ENCODE assay signal across 1 cellular context in genomic region chr17:75849724-75850123, GRCh38.
TF ChIP-seq lines count a peak whose summit lies in the region.

No MANE protein-coding gene starts in this region.

TF ChIP-seq in HepG2, 621 proteins besides CTCF, POLR2A, EP300 and RAD21 (continues in another document):
- TF ChIP-seq NRL (CRISPR knock-in tag; IDR thresholded peaks at IDR 0.05; ENCODE audit: borderline replicate concordance), result no peak
- TF ChIP-seq SAFB2 (CRISPR knock-in tag; IDR thresholded peaks at IDR 0.05; ENCODE audit: borderline replicate concordance, low read depth), result 0 out of 2 replicates have a peak, but pooled peaks have one; percentile 49
- no peak for TF ChIP-seq ZNF788 (CRISPR knock-in tag; IDR thresholded peaks at IDR 0.05; ENCODE audit: borderline replicate concordance)
- no peak for TF ChIP-seq RORA (CRISPR knock-in tag; IDR thresholded peaks at IDR 0.05)
- TF ChIP-seq JUNB (CRISPR knock-in tag; IDR thresholded peaks at IDR 0.05; ENCODE audit: borderline replicate concordance), result no peak
- no peak for TF ChIP-seq ZNF614 (CRISPR knock-in tag; IDR thresholded peaks at IDR 0.05; ENCODE audit: borderline replicate concordance)
- TF ChIP-seq, protein P1, sequence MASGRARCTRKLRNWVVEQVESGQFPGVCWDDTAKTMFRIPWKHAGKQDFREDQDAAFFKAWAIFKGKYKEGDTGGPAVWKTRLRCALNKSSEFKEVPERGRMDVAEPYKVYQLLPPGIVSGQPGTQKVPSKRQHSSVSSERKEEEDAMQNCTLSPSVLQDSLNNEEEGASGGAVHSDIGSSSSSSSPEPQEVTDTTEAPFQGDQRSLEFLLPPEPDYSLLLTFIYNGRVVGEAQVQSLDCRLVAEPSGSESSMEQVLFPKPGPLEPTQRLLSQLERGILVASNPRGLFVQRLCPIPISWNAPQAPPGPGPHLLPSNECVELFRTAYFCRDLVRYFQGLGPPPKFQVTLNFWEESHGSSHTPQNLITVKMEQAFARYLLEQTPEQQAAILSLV (CRISPR knock-in tag; IDR thresholded peaks at IDR 0.05; ENCODE audit: borderline replicate concordance), result no peak
- TF ChIP-seq ZNF616 (CRISPR knock-in tag; IDR thresholded peaks at IDR 0.05; ENCODE audit: low read depth), result no peak
- no peak for TF ChIP-seq ZNF326 (CRISPR knock-in tag; IDR thresholded peaks at IDR 0.05; ENCODE audit: borderline replicate concordance)
- TF ChIP-seq ZNF275 (CRISPR knock-in tag; IDR thresholded peaks at IDR 0.05; ENCODE audit: borderline replicate concordance), result no peak
- TF ChIP-seq, protein P2, sequence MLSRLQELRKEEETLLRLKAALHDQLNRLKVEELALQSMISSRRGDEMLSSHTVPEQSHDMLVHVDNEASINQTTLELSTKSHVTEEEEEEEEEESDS (CRISPR knock-in tag; IDR thresholded peaks at IDR 0.05; ENCODE audit: borderline replicate concordance), result no peak
- no peak for TF ChIP-seq RXRB (CRISPR knock-in tag; IDR thresholded peaks at IDR 0.05; ENCODE audit: borderline replicate concordance)
- TF ChIP-seq KDM5A (IDR thresholded peaks at IDR 0.05; ENCODE audit: borderline replicate concordance, low read length), result no peak
- TF ChIP-seq, protein P3, sequence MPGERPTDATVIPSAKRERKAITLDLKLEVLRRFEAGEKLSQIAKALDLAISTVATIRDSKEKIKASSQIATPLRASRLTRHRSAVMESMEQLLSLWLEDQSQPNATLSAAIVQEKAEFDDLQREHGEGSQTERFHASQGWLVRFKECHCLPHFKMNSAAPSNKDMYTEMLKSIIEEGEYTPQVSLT (CRISPR knock-in tag; IDR thresholded peaks at IDR 0.05; ENCODE audit: borderline replicate concordance, low read depth), result no peak
- TF ChIP-seq, protein P4, sequence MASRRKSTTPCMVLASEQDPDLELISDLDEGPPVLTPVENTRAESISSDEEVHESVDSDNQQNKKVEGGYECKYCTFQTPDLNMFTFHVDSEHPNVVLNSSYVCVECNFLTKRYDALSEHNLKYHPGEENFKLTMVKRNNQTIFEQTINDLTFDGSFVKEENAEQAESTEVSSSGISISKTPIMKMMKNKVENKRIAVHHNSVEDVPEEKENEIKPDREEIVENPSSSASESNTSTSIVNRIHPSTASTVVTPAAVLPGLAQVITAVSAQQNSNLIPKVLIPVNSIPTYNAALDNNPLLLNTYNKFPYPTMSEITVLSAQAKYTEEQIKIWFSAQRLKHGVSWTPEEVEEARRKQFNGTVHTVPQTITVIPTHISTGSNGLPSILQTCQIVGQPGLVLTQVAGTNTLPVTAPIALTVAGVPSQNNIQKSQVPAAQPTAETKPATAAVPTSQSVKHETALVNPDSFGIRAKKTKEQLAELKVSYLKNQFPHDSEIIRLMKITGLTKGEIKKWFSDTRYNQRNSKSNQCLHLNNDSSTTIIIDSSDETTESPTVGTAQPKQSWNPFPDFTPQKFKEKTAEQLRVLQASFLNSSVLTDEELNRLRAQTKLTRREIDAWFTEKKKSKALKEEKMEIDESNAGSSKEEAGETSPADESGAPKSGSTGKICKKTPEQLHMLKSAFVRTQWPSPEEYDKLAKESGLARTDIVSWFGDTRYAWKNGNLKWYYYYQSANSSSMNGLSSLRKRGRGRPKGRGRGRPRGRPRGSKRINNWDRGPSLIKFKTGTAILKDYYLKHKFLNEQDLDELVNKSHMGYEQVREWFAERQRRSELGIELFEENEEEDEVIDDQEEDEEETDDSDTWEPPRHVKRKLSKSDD (CRISPR knock-in tag; IDR thresholded peaks at IDR 0.05; ENCODE audit: low read depth), result no peak
- TF ChIP-seq ZMYM4 (CRISPR knock-in tag; IDR thresholded peaks at IDR 0.05), result no peak
- TF ChIP-seq ZNF343 (CRISPR knock-in tag; IDR thresholded peaks at IDR 0.05), result 0 out of 2 replicates have a peak, but pooled peaks have one; percentile 28
- TF ChIP-seq, protein P5, sequence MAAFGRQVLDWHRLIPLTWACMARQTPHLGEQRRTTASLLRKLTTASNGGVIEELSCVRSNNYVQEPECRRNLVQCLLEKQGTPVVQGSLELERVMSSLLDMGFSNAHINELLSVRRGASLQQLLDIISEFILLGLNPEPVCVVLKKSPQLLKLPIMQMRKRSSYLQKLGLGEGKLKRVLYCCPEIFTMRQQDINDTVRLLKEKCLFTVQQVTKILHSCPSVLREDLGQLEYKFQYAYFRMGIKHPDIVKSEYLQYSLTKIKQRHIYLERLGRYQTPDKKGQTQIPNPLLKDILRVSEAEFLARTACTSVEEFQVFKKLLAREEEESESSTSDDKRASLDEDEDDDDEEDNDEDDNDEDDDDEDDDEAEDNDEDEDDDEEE (CRISPR knock-in tag; IDR thresholded peaks at IDR 0.05), result no peak
- TF ChIP-seq MAZ (IDR thresholded peaks at IDR 0.05; ENCODE audit: borderline replicate concordance, low read depth, low read length), result no peak
- no peak for TF ChIP-seq MAZ (CRISPR knock-in tag; IDR thresholded peaks at IDR 0.05; ENCODE audit: low read depth)
- 0 out of 2 replicates have a peak, but pooled peaks have one; percentile 2 for TF ChIP-seq ZNF563 (CRISPR knock-in tag; IDR thresholded peaks at IDR 0.05)
- no peak for TF ChIP-seq ZNF253 (CRISPR knock-in tag; IDR thresholded peaks at IDR 0.05; ENCODE audit: borderline replicate concordance)
- TF ChIP-seq REPIN1 (CRISPR knock-in tag; IDR thresholded peaks at IDR 0.05; ENCODE audit: borderline replicate concordance, low read depth), result no peak
- no peak for TF ChIP-seq HNF1A (IDR thresholded peaks at IDR 0.05; ENCODE audit: low read depth)
- no peak for TF ChIP-seq HNF1A (CRISPR knock-in tag; IDR thresholded peaks at IDR 0.05; ENCODE audit: borderline replicate concordance)
- peak; percentile 41 for TF ChIP-seq ZNF883 (CRISPR knock-in tag; IDR thresholded peaks at IDR 0.05; ENCODE audit: not compliant biosample characterization)
- peak; percentile 22; the same call in 1 of the 2 replicates for TF ChIP-seq ZBTB7A (CRISPR knock-in tag; IDR thresholded peaks at IDR 0.05)
- TF ChIP-seq, protein P6, sequence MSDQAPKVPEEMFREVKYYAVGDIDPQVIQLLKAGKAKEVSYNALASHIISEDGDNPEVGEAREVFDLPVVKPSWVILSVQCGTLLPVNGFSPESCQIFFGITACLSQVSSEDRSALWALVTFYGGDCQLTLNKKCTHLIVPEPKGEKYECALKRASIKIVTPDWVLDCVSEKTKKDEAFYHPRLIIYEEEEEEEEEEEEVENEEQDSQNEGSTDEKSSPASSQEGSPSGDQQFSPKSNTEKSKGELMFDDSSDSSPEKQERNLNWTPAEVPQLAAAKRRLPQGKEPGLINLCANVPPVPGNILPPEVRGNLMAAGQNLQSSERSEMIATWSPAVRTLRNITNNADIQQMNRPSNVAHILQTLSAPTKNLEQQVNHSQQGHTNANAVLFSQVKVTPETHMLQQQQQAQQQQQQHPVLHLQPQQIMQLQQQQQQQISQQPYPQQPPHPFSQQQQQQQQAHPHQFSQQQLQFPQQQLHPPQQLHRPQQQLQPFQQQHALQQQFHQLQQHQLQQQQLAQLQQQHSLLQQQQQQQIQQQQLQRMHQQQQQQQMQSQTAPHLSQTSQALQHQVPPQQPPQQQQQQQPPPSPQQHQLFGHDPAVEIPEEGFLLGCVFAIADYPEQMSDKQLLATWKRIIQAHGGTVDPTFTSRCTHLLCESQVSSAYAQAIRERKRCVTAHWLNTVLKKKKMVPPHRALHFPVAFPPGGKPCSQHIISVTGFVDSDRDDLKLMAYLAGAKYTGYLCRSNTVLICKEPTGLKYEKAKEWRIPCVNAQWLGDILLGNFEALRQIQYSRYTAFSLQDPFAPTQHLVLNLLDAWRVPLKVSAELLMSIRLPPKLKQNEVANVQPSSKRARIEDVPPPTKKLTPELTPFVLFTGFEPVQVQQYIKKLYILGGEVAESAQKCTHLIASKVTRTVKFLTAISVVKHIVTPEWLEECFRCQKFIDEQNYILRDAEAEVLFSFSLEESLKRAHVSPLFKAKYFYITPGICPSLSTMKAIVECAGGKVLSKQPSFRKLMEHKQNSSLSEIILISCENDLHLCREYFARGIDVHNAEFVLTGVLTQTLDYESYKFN (CRISPR knock-in tag; conservative IDR thresholded peaks at IDR 0.05), result no peak
- TF ChIP-seq HDAC6 (IDR thresholded peaks at IDR 0.05; ENCODE audit: low read depth, low read length), result no peak
- TF ChIP-seq GPBP1L1 (CRISPR knock-in tag; IDR thresholded peaks at IDR 0.05), result no peak
- peak; percentile 34; the same call in 1 of the 2 replicates for TF ChIP-seq SALL1 (CRISPR knock-in tag; IDR thresholded peaks at IDR 0.05)
- TF ChIP-seq ZBTB38 (CRISPR knock-in tag; IDR thresholded peaks at IDR 0.05), result peak; percentile 54; the same call in 1 of the 2 replicates
- no peak for TF ChIP-seq FOXM1 (CRISPR knock-in tag; IDR thresholded peaks at IDR 0.05)
- no peak for TF ChIP-seq ZSCAN12 (CRISPR knock-in tag; IDR thresholded peaks at IDR 0.05)
- no peak for TF ChIP-seq FOXA3 (CRISPR knock-in tag; IDR thresholded peaks at IDR 0.05)
- TF ChIP-seq, protein P7, sequence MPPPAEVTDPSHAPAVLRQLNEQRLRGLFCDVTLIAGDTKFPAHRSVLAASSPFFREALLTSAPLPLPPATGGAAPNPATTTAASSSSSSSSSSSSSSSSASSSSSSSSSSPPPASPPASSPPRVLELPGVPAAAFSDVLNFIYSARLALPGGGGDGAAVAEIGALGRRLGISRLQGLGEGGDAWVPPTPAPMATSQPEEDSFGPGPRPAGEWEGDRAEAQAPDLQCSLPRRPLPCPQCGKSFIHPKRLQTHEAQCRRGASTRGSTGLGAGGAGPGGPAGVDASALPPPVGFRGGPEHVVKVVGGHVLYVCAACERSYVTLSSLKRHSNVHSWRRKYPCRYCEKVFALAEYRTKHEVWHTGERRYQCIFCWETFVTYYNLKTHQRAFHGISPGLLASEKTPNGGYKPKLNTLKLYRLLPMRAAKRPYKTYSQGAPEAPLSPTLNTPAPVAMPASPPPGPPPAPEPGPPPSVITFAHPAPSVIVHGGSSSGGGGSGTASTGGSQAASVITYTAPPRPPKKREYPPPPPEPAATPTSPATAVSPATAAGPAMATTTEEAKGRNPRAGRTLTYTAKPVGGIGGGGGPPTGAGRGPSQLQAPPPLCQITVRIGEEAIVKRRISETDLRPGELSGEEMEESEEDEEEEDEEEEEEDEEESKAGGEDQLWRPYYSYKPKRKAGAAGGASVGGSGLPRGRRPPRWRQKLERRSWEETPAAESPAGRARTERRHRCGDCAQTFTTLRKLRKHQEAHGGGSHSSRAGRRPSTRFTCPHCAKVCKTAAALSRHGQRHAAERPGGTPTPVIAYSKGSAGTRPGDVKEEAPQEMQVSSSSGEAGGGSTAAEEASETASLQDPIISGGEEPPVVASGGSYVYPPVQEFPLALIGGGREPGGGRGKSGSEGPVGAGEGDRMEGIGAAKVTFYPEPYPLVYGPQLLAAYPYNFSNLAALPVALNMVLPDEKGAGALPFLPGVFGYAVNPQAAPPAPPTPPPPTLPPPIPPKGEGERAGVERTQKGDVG (CRISPR knock-in tag; IDR thresholded peaks at IDR 0.05; ENCODE audit: borderline replicate concordance), result no peak
- TF ChIP-seq SSRP1 (CRISPR knock-in tag; IDR thresholded peaks at IDR 0.05), result no peak
- no peak for TF ChIP-seq SIX1 (CRISPR knock-in tag; IDR thresholded peaks at IDR 0.05; ENCODE audit: borderline replicate concordance)
- no peak for TF ChIP-seq FOXP4 (CRISPR knock-in tag; IDR thresholded peaks at IDR 0.05)
